Comparison of ENCODE assay signal across 24 cellular contexts in genomic region chr15:97459771-97460170, GRCh38.
"Had no signal": no experiment of that assay in that cellular context is flagged by ENCODE, and none has a peak within 500 bp of the region (broad histone marks: within the 10 kb centered on the region; RNA-seq: fewer than 3 reads in every experiment).

No MANE protein-coding gene starts in this region.

- H3K36me3 ChIP-seq: spleen, tibial nerve, uterus had no signal

- H3K27ac Mint-ChIP-seq: mesothelial cell of epicardium; naive B cell; natural killer cell treated with Interleukin-12 subunit alpha and Interleukin-12 subunit beta and Interleukin-15 and Interleukin-18, amount 100 ng/mL, for 72 hours; stimulated activated memory B cell treated with anti-CD40 and anti-IgM and Interleukin-4, amounts not matched to agents 10 μg/mL and 1 μg/mL and 100 μg/mL, for 72 hours; stimulated activated naive CD8-positive, alpha-beta T cell treated with anti-CD3 and anti-CD28 coated beads, Interleukin-15, amount 100 ng/mL, for 72 hours; type B pancreatic cell had no signal

- H3K36me3 Mint-ChIP-seq: mesothelial cell of epicardium; naive B cell; natural killer cell treated with Interleukin-12 subunit alpha and Interleukin-12 subunit beta and Interleukin-15 and Interleukin-18, amount 100 ng/mL, for 72 hours; stimulated activated memory B cell treated with anti-CD40 and anti-IgM and Interleukin-4, amounts not matched to agents 10 μg/mL and 1 μg/mL and 100 μg/mL, for 72 hours; type B pancreatic cell had no signal

- H3K9me3 ChIP-seq: psoas muscle, spleen, tibial nerve, uterus had no signal

- DNase-seq: hippocampal formation; kidney glomerular epithelial cell; left cardiac atrium; mesendoderm; naive B cell; nucleus accumbens; psoas muscle; right cardiac atrium; small intestine; spleen; stimulated activated CD4-positive, alpha-beta T cell treated with anti-CD3 and anti-CD28 coated beads, Interleukin-4, amount 100 ng/mL, for 24 hours; stimulated activated naive CD4-positive, alpha-beta T cell treated with Interleukin-2 at 50 U/mL for 16 hours; stimulated activated naive CD8-positive, alpha-beta T cell treated with anti-CD3 and anti-CD28 coated beads, Interleukin-15, amount 100 ng/mL, for 72 hours; substantia nigra; uterus had no signal

- H3K27ac ChIP-seq: parathyroid adenoma, psoas muscle, spleen, tibial nerve, uterus had no signal

- ATAC-seq: left lobe of liver; natural killer cell treated with Interleukin-12 subunit alpha and Interleukin-12 subunit beta and Interleukin-15 and Interleukin-18, amount 100 ng/mL, for 72 hours; right cardiac atrium; sciatic nerve; stimulated activated memory B cell treated with anti-CD40 and anti-IgM and Interleukin-4, amounts not matched to agents 10 μg/mL and 1 μg/mL and 100 μg/mL, for 72 hours; stimulated activated naive CD8-positive, alpha-beta T cell treated with anti-CD3 and anti-CD28 coated beads, Interleukin-15, amount 100 ng/mL, for 72 hours had no signal

- H3K4me1 Mint-ChIP-seq: naive B cell; stimulated activated memory B cell treated with anti-CD40 and anti-IgM and Interleukin-4, amounts not matched to agents 10 μg/mL and 1 μg/mL and 100 μg/mL, for 72 hours; stimulated activated naive CD8-positive, alpha-beta T cell treated with anti-CD3 and anti-CD28 coated beads, Interleukin-15, amount 100 ng/mL, for 72 hours had no signal

- H3K9me3 Mint-ChIP-seq: mesothelial cell of epicardium; naive B cell; stimulated activated naive CD8-positive, alpha-beta T cell treated with anti-CD3 and anti-CD28 coated beads, Interleukin-15, amount 100 ng/mL, for 72 hours; type B pancreatic cell had no signal

- H3K4me3 ChIP-seq: lung, psoas muscle, spleen, tibial nerve, uterus had no signal

- H3K4me3 Mint-ChIP-seq: mesothelial cell of epicardium; naive B cell; natural killer cell treated with Interleukin-12 subunit alpha and Interleukin-12 subunit beta and Interleukin-15 and Interleukin-18, amount 100 ng/mL, for 72 hours; stimulated activated memory B cell treated with anti-CD40 and anti-IgM and Interleukin-4, amounts not matched to agents 10 μg/mL and 1 μg/mL and 100 μg/mL, for 72 hours; stimulated activated naive CD8-positive, alpha-beta T cell treated with anti-CD3 and anti-CD28 coated beads, Interleukin-15, amount 100 ng/mL, for 72 hours; type B pancreatic cell had no signal

- H3K27me3 ChIP-seq: spleen, tibial nerve, uterus had no signal

- H3K4me1 ChIP-seq: parathyroid adenoma, uterus had no signal
